In the genomic region with DNA sequence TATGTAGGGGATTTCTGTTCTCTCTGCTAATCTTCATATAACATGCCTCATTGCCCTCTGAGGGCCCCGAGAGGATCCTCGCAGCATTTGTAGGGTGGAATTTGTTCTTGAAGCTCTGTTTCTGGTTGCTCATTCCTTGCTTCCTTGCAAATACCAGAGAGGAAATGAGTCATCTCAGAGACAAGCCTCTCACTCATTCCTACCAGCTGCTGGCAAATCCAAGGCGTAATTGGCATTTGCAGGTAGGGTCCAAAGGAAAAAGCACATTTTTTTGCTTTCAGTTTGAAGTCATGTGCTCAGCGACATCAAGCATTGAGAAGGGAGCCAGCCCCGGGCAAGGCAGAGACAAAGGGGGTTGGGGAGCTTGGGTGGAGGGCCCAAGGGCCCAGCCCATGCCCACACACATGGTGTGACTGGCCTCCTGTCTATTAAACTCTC, we compare ENCODE assay signal across 9 cellular contexts.
DNase-seq lines count a peak whose midpoint lies in the region; ATAC-seq and TF ChIP-seq lines count a peak whose summit lies in the region.
"Had no signal": no experiment of that assay in that cellular context is flagged by ENCODE, and none has a peak within 500 bp of the region (broad histone marks: within the 10 kb centered on the region; RNA-seq: fewer than 3 reads in every experiment).

No MANE protein-coding gene starts in this region.

- H3K27me3 ChIP-seq in osteoblast (ENCODE audit: insufficient read depth, low read length): no peaks in the 10 kb centered on the region

- no peaks in the 10 kb centered on the region for H3K9me3 ChIP-seq in osteoblast (ENCODE audit: low read depth, low read length)

- H4K20me1 ChIP-seq in osteoblast (ENCODE audit: insufficient read depth, low read length): no peaks in the 10 kb centered on the region

- no peak for ATAC-seq in stimulated activated naive CD8-positive, alpha-beta T cell treated with anti-CD3 and anti-CD28 coated beads, Interleukin-15, Interleukin-2, amounts not matched to agents 100 U/mL and 50 U/mL, for 24 hours
- no peak for ATAC-seq in GM21825 (IDR thresholded peaks at IDR 0.05; ENCODE audit: unreplicated experiment)

- no peaks in the 10 kb centered on the region for H3K36me3 ChIP-seq in osteoblast (ENCODE audit: insufficient read depth, low read length)

- H3K27ac ChIP-seq in osteoblast (ENCODE audit: low read depth, low read length): peak overlapping the region; percentile 79

- H3K4me1 ChIP-seq in osteoblast (ENCODE audit: insufficient read depth, low read length): peaks cover 16% of the 10 kb centered on the region

- DNase-seq in EH (ENCODE audit: low read depth) (peak; percentile 7), NCI-H69 (lab: John Stamatoyannopoulos, UW) (peak; percentile 37), epithelial cell of proximal tubule (ENCODE audit: low read depth) (peak; percentile 83), osteoblast (ENCODE audit: insufficient read length, low spot score, missing footprints) (peak; percentile 84), NCI-H446 treated with DMSO at 0.1 percent for 48 hours (lab: John Stamatoyannopoulos, UW) (no peak), mucosa of gallbladder (ENCODE audit: low spot score) (no peak)
- DNase-seq in stimulated activated naive CD8-positive, alpha-beta T cell treated with anti-CD3 and anti-CD28 coated beads, Interleukin-15, Interleukin-2, amounts not matched to agents 100 U/mL and 50 U/mL, for 24 hours: no peak
- DNase-seq: cerebellar nuclear complex had no signal

- H3K4me3 ChIP-seq in epithelial cell of proximal tubule (ENCODE audit: low read depth, low read length) (peak overlapping the region; percentile 21), osteoblast (ENCODE audit: insufficient read depth, low read length) (no peak overlapping the region)

- TF ChIP-seq CTCF in epithelial cell of proximal tubule (conservative IDR thresholded peaks at IDR 0.05; ENCODE audit: low read depth, low read length) (no peak), osteoblast (IDR thresholded peaks at IDR 0.05; ENCODE audit: extremely low read depth, low read depth, low read length) (no peak)

- peak overlapping the region; percentile 55 for H3K4me2 ChIP-seq in osteoblast (ENCODE audit: insufficient read depth, low read length)

- no peaks in the 10 kb centered on the region for H3K79me2 ChIP-seq in osteoblast (ENCODE audit: insufficient read depth, low read length)

- no peak overlapping the region for H2AFZ ChIP-seq in osteoblast (ENCODE audit: low read length)

Comparison
In these comparisons a context has a peak if more than half of its experiments do, and no peak if none do; other contexts are left out.
1. DNase-seq: peak in EH (single experiment), NCI-H69 (single experiment), epithelial cell of proximal tubule (single experiment) and osteoblast (single experiment); none in stimulated activated naive CD8-positive, alpha-beta T cell treated with anti-CD3 and anti-CD28 coated beads, Interleukin-15, Interleukin-2, amounts not matched to agents 100 U/mL and 50 U/mL, for 24 hours (single experiment), NCI-H446 treated with DMSO at 0.1 percent for 48 hours (single experiment) and mucosa of gallbladder (single experiment).